ENCODE assay signal across 15 cellular contexts in the genomic region with DNA sequence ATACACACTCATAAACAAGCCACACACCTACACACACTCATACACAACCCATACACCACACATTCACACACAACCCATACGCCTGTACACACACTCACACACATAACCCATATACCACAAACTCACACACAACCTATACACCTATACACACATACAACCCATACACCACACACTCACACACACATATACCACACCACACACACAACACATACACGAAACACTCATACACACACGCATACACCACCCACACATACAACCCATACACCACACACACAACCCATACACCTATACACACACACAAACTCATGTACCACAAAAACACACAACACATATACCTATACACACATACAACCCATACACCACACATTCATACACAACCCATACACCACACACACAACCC.
"Had no signal": no experiment of that assay in that cellular context is flagged by ENCODE, and none has a peak within 500 bp of the region (broad histone marks: within the 10 kb centered on the region; RNA-seq: fewer than 3 reads in every experiment).

No MANE protein-coding gene starts in this region.

- H3K27me3 ChIP-seq: uterus had no signal

- H3K36me3 ChIP-seq: gastrocnemius medialis, heart left ventricle, prostate gland, tibial artery, uterus had no signal

- H3K4me1 ChIP-seq: gastrocnemius medialis, heart left ventricle, prostate gland, tibial artery, uterus had no signal

- H3K9me3 ChIP-seq: gastrocnemius medialis, heart left ventricle, prostate gland, tibial artery, uterus had no signal

- H3K4me1 Mint-ChIP-seq: nephron progenitor cell had no signal

- H3K27ac Mint-ChIP-seq: activated CD8-positive, alpha-beta T cell treated with anti-CD3 and anti-CD28 coated beads, Interleukin-2, amount 10 ng/mL, durations not matched to agents 7 days and 5 days; dendritic cell treated with granulocyte-macrophage colony-stimulating factor and Interleukin-4, amounts not matched to agents 40 ng/mL and 50 ng/mL, for 4 days; effector memory CD8-positive, alpha-beta T cell; nephron progenitor cell; T-helper 17 cell had no signal

- DNase-seq: activated CD4-positive, alpha-beta T cell treated with anti-CD3 and anti-CD28 coated beads for 48 hours; activated CD8-positive, alpha-beta T cell treated with anti-CD3 and anti-CD28 coated beads, Interleukin-2, amount 10 ng/mL, durations not matched to agents 7 days and 5 days; activated naive CD4-positive, alpha-beta T cell treated with Interleukin-2 at 50 U/mL for 16 hours; activated T-cell treated with anti-CD3 and anti-CD28 coated beads for 4 hours; effector memory CD8-positive, alpha-beta T cell; gastrocnemius medialis; heart left ventricle; nephron progenitor cell; small intestine; T-helper 17 cell; uterus had no signal

- H3K4me3 Mint-ChIP-seq: activated CD8-positive, alpha-beta T cell treated with anti-CD3 and anti-CD28 coated beads, Interleukin-2, amount 10 ng/mL, durations not matched to agents 7 days and 5 days; dendritic cell treated with granulocyte-macrophage colony-stimulating factor and Interleukin-4, amounts not matched to agents 40 ng/mL and 50 ng/mL, for 4 days; effector memory CD8-positive, alpha-beta T cell; nephron progenitor cell; T-helper 17 cell had no signal

- H3K27ac ChIP-seq: gastrocnemius medialis, heart left ventricle, prostate gland, tibial artery, uterus had no signal

- ATAC-seq: activated CD8-positive, alpha-beta T cell treated with anti-CD3 and anti-CD28 coated beads, Interleukin-2, amount 10 ng/mL, durations not matched to agents 7 days and 5 days; effector memory CD8-positive, alpha-beta T cell; gastrocnemius medialis; heart left ventricle; right cardiac atrium; T-helper 17 cell had no signal

- H3K27me3 Mint-ChIP-seq: T-helper 17 cell had no signal

- H3K4me3 ChIP-seq: gastrocnemius medialis, heart left ventricle, prostate gland, tibial artery, uterus had no signal
